Comparison of ENCODE assay signal across 8 cellular contexts in the genomic region with DNA sequence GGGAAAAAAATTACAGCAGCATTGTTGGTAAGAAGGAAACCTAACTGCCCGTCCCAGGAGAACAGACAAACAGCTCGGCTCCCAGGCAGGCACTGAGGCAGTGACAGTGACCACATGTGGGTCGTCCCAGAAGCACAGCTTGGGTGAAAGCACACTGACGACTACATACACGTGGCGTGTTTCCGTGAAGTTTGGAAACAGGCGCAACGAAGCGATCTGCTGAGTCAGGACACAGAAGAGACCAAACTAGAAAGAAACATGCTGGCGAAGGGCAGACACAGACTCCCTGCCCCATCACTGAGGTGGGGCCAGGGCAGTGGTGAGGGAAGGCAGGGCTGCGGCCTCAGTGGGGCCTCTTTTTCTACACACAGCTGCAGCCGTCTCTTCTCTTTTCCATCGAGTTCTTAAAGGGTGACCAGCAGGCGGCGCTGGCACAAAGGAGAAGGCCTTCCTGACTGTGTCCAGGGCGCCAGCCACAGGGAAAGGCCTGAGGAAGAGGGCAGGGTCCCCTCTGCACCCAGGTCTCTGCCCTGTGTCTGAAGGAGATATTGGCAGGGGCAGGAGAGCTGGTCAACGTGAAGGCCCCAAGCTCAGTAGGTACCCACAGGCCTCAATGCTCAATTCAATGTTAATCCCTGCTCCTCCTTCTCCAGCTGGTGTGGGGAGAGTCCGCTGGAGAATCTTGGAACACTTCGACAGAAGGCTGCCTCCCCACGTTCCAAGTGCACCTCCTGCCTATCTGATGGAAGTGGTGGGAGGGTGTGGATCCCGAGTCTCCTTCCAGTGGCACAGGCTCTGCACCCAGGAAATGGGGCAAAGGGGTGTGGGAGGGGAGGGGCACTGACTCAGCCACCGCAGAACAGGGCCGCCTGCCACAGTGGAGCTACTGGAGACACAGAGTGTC.
DNase-seq lines count a peak whose midpoint lies in the region; ATAC-seq and TF ChIP-seq lines count a peak whose summit lies in the region.

No MANE protein-coding gene starts in this region.

- no peak for ATAC-seq in GM18867 (IDR thresholded peaks at IDR 0.05; ENCODE audit: unreplicated experiment)

- H3K27ac ChIP-seq in VCaP (no peak overlapping the region), coronary artery (peak overlapping the region in 1 of 2 donors; percentile 37)

- no peak overlapping the region for H3K4me3 ChIP-seq in coronary artery

- TF ChIP-seq CTCF in VCaP (conservative IDR thresholded peaks at IDR 0.05): peak; percentile 89
- TF ChIP-seq CTCF in coronary artery (IDR thresholded peaks at IDR 0.05): peak; percentile 76

- DNase-seq in NCI-H524 (lab: John Stamatoyannopoulos, UW) (peak; percentile 45 to 72), NCI-H524 treated with DMSO at 0.1 percent for 48 hours (lab: John Stamatoyannopoulos, UW) (no peak), NCI-H146 (lab: John Stamatoyannopoulos, UW) (peak; percentile 70), coronary artery (ENCODE audit: low spot score) (no peak), left kidney (ENCODE audit: low read depth, low spot score) (peak; percentile 90)
- peak; percentile 26 to 37 for DNase-seq in stimulated activated CD4-positive, alpha-beta T cell treated with anti-CD3 and anti-CD28 coated beads, Interleukin-4, amount 100 ng/mL, for 4 hours

Comparison
In these comparisons a context has a peak if more than half of its experiments do, and no peak if none do; other contexts are left out.
1. DNase-seq: peak in NCI-H524 (2 of 2), NCI-H146 (single experiment), left kidney (single experiment) and stimulated activated CD4-positive, alpha-beta T cell treated with anti-CD3 and anti-CD28 coated beads, Interleukin-4, amount 100 ng/mL, for 4 hours (2 of 2); none in NCI-H524 treated with DMSO at 0.1 percent for 48 hours (single experiment) and coronary artery (single experiment).